In the genomic region with DNA sequence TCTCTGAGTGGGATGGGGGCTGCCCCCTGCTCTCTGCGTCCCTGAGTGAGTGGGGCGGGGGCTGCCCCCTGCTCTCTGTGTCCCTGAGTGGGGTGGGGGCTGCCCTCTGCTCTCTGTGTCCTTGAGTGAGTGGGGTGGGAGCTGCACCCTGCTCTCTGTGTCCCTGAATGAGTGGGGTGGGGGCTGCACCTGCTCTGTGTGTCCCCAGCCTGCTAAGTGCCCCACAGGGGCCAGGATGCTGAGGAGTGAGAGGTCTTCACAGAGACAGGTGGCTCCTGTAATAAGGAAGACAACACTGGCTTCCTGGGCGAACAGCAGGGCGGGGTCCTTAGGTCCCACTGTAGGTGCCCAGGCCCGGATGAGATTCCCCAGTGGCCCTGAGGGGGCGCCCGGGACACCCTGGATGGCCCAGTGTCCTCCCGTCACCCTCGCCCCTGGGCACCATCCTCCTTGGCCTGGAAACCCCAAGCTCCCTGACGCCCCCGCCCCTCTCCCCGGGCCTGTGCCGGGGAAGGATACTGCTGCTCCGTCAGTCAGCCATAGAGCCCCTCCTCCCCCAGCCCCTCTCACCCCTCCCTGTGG, we compare ENCODE assay signal across 13 cellular contexts.
A peak's percentile ranks its signal among the peaks of the same experiment; 100 is the strongest.
DNase-seq lines count a peak whose midpoint lies in the region; ATAC-seq and TF ChIP-seq lines count a peak whose summit lies in the region.
"Had no signal": no experiment of that assay in that cellular context is flagged by ENCODE, and none has a peak within 500 bp of the region (broad histone marks: within the 10 kb centered on the region; RNA-seq: fewer than 3 reads in every experiment).

No MANE protein-coding gene starts in this region.

- ATAC-seq in GM18511 (IDR thresholded peaks at IDR 0.05; ENCODE audit: unreplicated experiment) = no peak

- peak; percentile 18 for TF ChIP-seq CTCF in NB4 (IDR thresholded peaks at IDR 0.05; ENCODE audit: low read depth, low read length)
- peak; percentile 7 for TF ChIP-seq CTCF in choroid plexus epithelial cell (conservative IDR thresholded peaks at IDR 0.05; ENCODE audit: low read depth, low read length)

- TF ChIP-seq POLR2A in NB4 (IDR thresholded peaks at IDR 0.05; ENCODE audit: extremely low read depth, insufficient read length) = no peak

- DNase-seq in NCI-H748 (lab: John Stamatoyannopoulos, UW; ENCODE audit: unreplicated experiment) (peak; percentile 44), NCI-H748 treated with DMSO at 0.1 percent for 48 hours (lab: John Stamatoyannopoulos, UW) (no peak), NB4 (ENCODE audit: low read depth) (peak; percentile 26), choroid plexus epithelial cell (ENCODE audit: low read depth) (no peak), NCI-H2107 treated with DMSO at 0.1 percent for 48 hours (lab: John Stamatoyannopoulos, UW; ENCODE audit: unreplicated experiment) (no peak)
- no peak for DNase-seq in stimulated activated CD4-positive, alpha-beta T cell treated with anti-CD3 and anti-CD28 coated beads, Interleukin-4, amount 100 ng/mL, for 24 hours
- DNase-seq: activated T-cell treated with anti-CD3 and anti-CD28 coated beads, Interleukin-2, amount 50 U/mL, for 48 hours; esophagus squamous epithelium; ovary; Peyer's patch had no signal

- H3K27ac ChIP-seq in skin epidermis = peak overlapping the region in 1 of 21 experiments; percentile 41
- H3K27ac ChIP-seq: ovary, Peyer's patch, stomach had no signal

- no peak overlapping the region for H3K4me3 ChIP-seq in NB4 (ENCODE audit: low read depth, low read length)
- H3K4me3 ChIP-seq in choroid plexus epithelial cell (ENCODE audit: low read depth, low read length) = no peak overlapping the region
- peak overlapping the region in 4 of 7 experiments; percentile 4 to 22 (median 14) for H3K4me3 ChIP-seq in skin epidermis
- H3K4me3 ChIP-seq: ovary, Peyer's patch had no signal

Comparison
In these comparisons a context has a peak if more than half of its experiments do, and no peak if none do; other contexts are left out.
1. DNase-seq: peak in NCI-H748 (single experiment) and NB4 (single experiment); none in NCI-H748 treated with DMSO at 0.1 percent for 48 hours (single experiment), choroid plexus epithelial cell (single experiment), NCI-H2107 treated with DMSO at 0.1 percent for 48 hours (single experiment) and stimulated activated CD4-positive, alpha-beta T cell treated with anti-CD3 and anti-CD28 coated beads, Interleukin-4, amount 100 ng/mL, for 24 hours (single experiment).
2. H3K4me3 ChIP-seq: peak in skin epidermis (4 of 7); none in NB4 (single experiment) and choroid plexus epithelial cell (single experiment).